9 cellular contexts compared by ENCODE assay signal in genomic region chr1:6599141-6599975, GRCh38. TPM values are rescaled to one million over a fixed set of nuclear protein-coding genes. Genes with fewer than 3 reads are reported as not detected.
DNase-seq lines count a peak whose midpoint lies in the region; ATAC-seq, FAIRE-seq and TF ChIP-seq lines count a peak whose summit lies in the region.
"Had no signal": no experiment of that assay in that cellular context is flagged by ENCODE, and none has a peak within 500 bp of the region (broad histone marks: within the 10 kb centered on the region; RNA-seq: fewer than 3 reads in every experiment).

No MANE protein-coding gene starts in this region.

- TF ChIP-seq RAD21 in GM12878 (IDR thresholded peaks at IDR 0.05; ENCODE audit: insufficient read depth, low read depth, low read length), result no peak

- no peak overlapping the region for H3K27ac ChIP-seq in SU-DHL-6 (ENCODE audit: low read depth, low read length)
- peak overlapping the region; percentile 50 for H3K27ac ChIP-seq in GM12878 (ENCODE audit: control insufficient read depth, insufficient read depth)
- peak overlapping the region in 1 of 2 donors; percentile 52 for H3K27ac ChIP-seq in mucosa of rectum (ENCODE audit: low read depth in 2 of 2, low read length in 2 of 2)
- H3K27ac ChIP-seq in suprapubic skin, result peak overlapping the region; percentile 99

- TF ChIP-seq POLR2A in GM12878 (IDR thresholded peaks at IDR 0.05; ENCODE audit: low read depth, low read length) (no peak; the same call in 1 of the 2 replicates), suprapubic skin (IDR thresholded peaks at IDR 0.05) (no peak)

- H4K20me1 ChIP-seq in SU-DHL-6 (ENCODE audit: low read depth, low read length) (no peaks in the 10 kb centered on the region), GM12878 (ENCODE audit: control insufficient read depth, insufficient read depth) (no peaks in the 10 kb centered on the region)

- WGBS in GM12878 (ENCODE audit: insufficient coverage, insufficient replicate concordance, low lambda C conversion rate, missing lambda C conversion rate), result 39% methylated on average over 31 of the region's 31 CpGs
- WGBS in suprapubic skin, result 46% methylated on average over 20 of the region's 31 CpGs

- SMC1A ChIA-PET in GM12878 (lab: Charles Lee; ENCODE audit: uncharacterized antibody, unreplicated experiment), result interaction anchor here (0.8 to 2.1 kb wide), 5 partner anchors 13 to 37 kb away, joined by 3 to 16 read pairs (median 4); no protein-coding TSS in a partner anchor

- TF ChIP-seq EP300 in GM12878 (IDR thresholded peaks at IDR 0.05; ENCODE audit: borderline replicate concordance in 1 of 2, control insufficient read depth in 1 of 2, low read depth in 2 of 2, low read length in 2 of 2), result no peak
- no peak for TF ChIP-seq EP300 in suprapubic skin (IDR thresholded peaks at IDR 0.05)

- H3K27me3 ChIP-seq in SU-DHL-6 (ENCODE audit: low read length) (no peaks in the 10 kb centered on the region), GM12878 (replicated peaks in 1 of 2; ENCODE audit: control insufficient read depth in 2 of 2, insufficient read depth in 2 of 2, low read length in 1 of 2) (no peaks in the 10 kb centered on the region), mucosa of rectum (ENCODE audit: control insufficient read depth in 2 of 2, insufficient read depth in 2 of 2, low read length in 2 of 2) (no peaks in the 10 kb centered on the region), suprapubic skin (no peaks in the 10 kb centered on the region)

- POLR2A ChIA-PET in GM12878 (lab: Charles Lee), result interaction anchor here (4.0 kb wide), 1 partner anchor 18 kb away, joined by 22 read pairs; the partner anchor contains the start of gene ZBTB48

- H3F3A ChIP-seq in SU-DHL-6 (ENCODE audit: insufficient read depth), result peaks cover 10% of the 10 kb centered on the region; the same call in 1 of the 2 replicates

- RAD21 ChIA-PET in GM12878 (lab: Charles Lee; ENCODE audit: unreplicated experiment), result interaction anchor here (1.3 to 3.9 kb wide), 3 partner anchors 18 to 35 kb away, joined by 3 to 38 read pairs (median 3); partner anchors contain the start of gene ZBTB48

- intact Hi-C loops in GM12878 (cut with micrococcal nuclease; ENCODE audit: unreplicated experiment), result no loop called here

- BruUV-seq in GM12878 (replicated peaks; lab: Mats Ljungman, UMichigan), result no TSS peak

- no peak overlapping the region for H2AFZ ChIP-seq in SU-DHL-6 (ENCODE audit: low read depth, low read length, severe bottlenecking)
- H2AFZ ChIP-seq in GM12878 (ENCODE audit: control insufficient read depth, low read depth, low read length), result peak overlapping the region; percentile 13

- no peak for TF ChIP-seq CTCF in SU-DHL-6 (IDR thresholded peaks at IDR 0.05; ENCODE audit: insufficient read depth, low read length, poor library complexity, severe bottlenecking)
- no peak for TF ChIP-seq CTCF in GM12878 (IDR thresholded peaks at IDR 0.05 in 2 of 3, conservative IDR thresholded peaks at IDR 0.05 in 1 of 3; ENCODE audit: control insufficient read depth in 2 of 3, extremely low read depth in 1 of 3, insufficient read depth in 1 of 3, low read depth in 3 of 3, low read length in 3 of 3)
- TF ChIP-seq CTCF in suprapubic skin (IDR thresholded peaks at IDR 0.05), result peak in 1 of 2 donors; percentile 13

- H3K9ac ChIP-seq in SU-DHL-6 (ENCODE audit: low read length) (no peak overlapping the region; the same call in 1 of the 2 replicates), GM12878 (ENCODE audit: control insufficient read depth, insufficient read depth, low read length) (peak overlapping the region; percentile 69), mucosa of rectum (ENCODE audit: low read depth in 1 of 2, low read length in 2 of 2) (peak overlapping the region in 1 of 2 donors; percentile 34)

- H3K9me3 ChIP-seq in SU-DHL-6 (ENCODE audit: insufficient read depth, low read length) (no peaks in the 10 kb centered on the region), GM12878 (replicated peaks; ENCODE audit: control insufficient read depth, insufficient read depth, low read length) (no peaks in the 10 kb centered on the region), mucosa of rectum (ENCODE audit: control insufficient read depth in 2 of 2, low read length in 2 of 2) (no peaks in the 10 kb centered on the region), suprapubic skin (no peaks in the 10 kb centered on the region)

- H3K36me3 ChIP-seq in SU-DHL-6 (ENCODE audit: low read length) (no peaks in the 10 kb centered on the region), GM12878 (ENCODE audit: control insufficient read depth in 2 of 2, insufficient read depth in 2 of 2, low read length in 1 of 2) (peaks cover 7 to 11% of the 10 kb centered on the region in 2 experiments), mucosa of rectum (ENCODE audit: control insufficient read depth in 2 of 2, insufficient read depth in 2 of 2, low read length in 2 of 2) (peaks cover 28 to 35% of the 10 kb centered on the region in 2 donors), suprapubic skin (peaks cover 46% of the 10 kb centered on the region)

- H3K9me2 ChIP-seq in SU-DHL-6 (replicated peaks; ENCODE audit: insufficient read depth, low read length), result no peaks in the 10 kb centered on the region

- ATAC-seq in GM12878, result 0 out of 3 replicates have a peak, but pooled peaks have one; percentile 6
- ATAC-seq in GM19395 (IDR thresholded peaks at IDR 0.05; ENCODE audit: unreplicated experiment), result no peak
- ATAC-seq in GM21381 (IDR thresholded peaks at IDR 0.05; ENCODE audit: unreplicated experiment), result no peak

- H3K79me2 ChIP-seq in SU-DHL-6 (ENCODE audit: insufficient read depth, low read length) (no peaks in the 10 kb centered on the region), GM12878 (ENCODE audit: control insufficient read depth, insufficient read depth, low read length) (peaks cover 36% of the 10 kb centered on the region)

- CTCF ChIA-PET in GM12878 (lab: Yijun Ruan, JAX), result interaction anchor here (1.0 to 5.4 kb wide), 4 partner anchors 13 to 109 kb away, joined by 4 to 39 read pairs (median 10); partner anchors contain the start of genes NOL9, TAS1R1 and ZBTB48

- peaks cover 13% of the 10 kb centered on the region for H3K4me1 ChIP-seq in GM12878 (ENCODE audit: control insufficient read depth, insufficient read depth, low read length)
- peaks cover 29 to 34% of the 10 kb centered on the region in 2 donors for H3K4me1 ChIP-seq in mucosa of rectum (ENCODE audit: control insufficient read depth in 2 of 2, insufficient read depth in 2 of 2, low read length in 2 of 2)
- peaks cover 58% of the 10 kb centered on the region for H3K4me1 ChIP-seq in suprapubic skin

- peak overlapping the region; percentile 80 for H3K4me2 ChIP-seq in SU-DHL-6 (ENCODE audit: low read depth, low read length, poor library complexity, severe bottlenecking)
- H3K4me2 ChIP-seq in GM12878 (ENCODE audit: control insufficient read depth, insufficient read depth), result peak overlapping the region; percentile 100

- DNase-seq in COLO668 (lab: John Stamatoyannopoulos, UW; ENCODE audit: unreplicated experiment), result peak; percentile 74
- DNase-seq in GM12878 (ENCODE audit: low read depth, low spot score), result no peak
- no peak for DNase-seq in suprapubic skin (ENCODE audit: low spot score in 2 of 2)
- DNase-seq in ureter (ENCODE audit: low spot score), result no peak

- FAIRE-seq in GM12878 (lab: Jason Lieb, UNC), result no peak

- no peak overlapping the region for H3K4me3 ChIP-seq in SU-DHL-6 (ENCODE audit: insufficient read depth, low read length, poor library complexity, severe bottlenecking)
- peak overlapping the region; percentile 67 for H3K4me3 ChIP-seq in GM12878
- peak overlapping the region; percentile 38 to 58 for H3K4me3 ChIP-seq in mucosa of rectum (ENCODE audit: low read length in 2 of 2)
- peak overlapping the region; percentile 98 for H3K4me3 ChIP-seq in suprapubic skin

- in situ Hi-C loops in GM12878 (cut with MboI), result no loop called here

RNA-seq across cellular contexts. Expression of gene KLHL21, which starts 3.3 kb away (rescaled TPM):
- 16.3 and 18.5 TPM in 2 replicates for total RNA-seq in GM12878 (2013; cell fraction: nucleolus; rRNA removed)
- total RNA-seq in GM12878 (2014; rRNA removed), result 7.9 and 10.1 TPM in 2 replicates
- total RNA-seq in GM12878 (2014; rRNA removed; fragmentation: Illumina TruSeq; extraction: Trizol), result 3.5 and 3.9 TPM in 2 replicates
- total RNA-seq in GM12878 (2021), result 11.0 and 12.2 TPM in 2 replicates
- polyA plus RNA-seq in GM12878 (2011; ENCODE audit: low read depth), result 4.6 TPM
- polyA plus RNA-seq in GM12878 (2011; rRNA removed), result 1.9 and 2.5 TPM in 2 replicates
- polyA plus RNA-seq in GM12878 (2011; cell fraction: cytosol; rRNA removed), result 4.4 and 4.5 TPM in 2 replicates
- 9.7 and 11.7 TPM in 2 replicates for polyA plus RNA-seq in GM12878 (2011; cell fraction: nucleus; rRNA removed)
- 10.8 and 15.1 TPM in 2 replicates for polyA plus RNA-seq in GM12878 (2012)
- 1.5 and 4.2 TPM in 2 replicates for polyA plus RNA-seq in GM12878 (2014; fragmentation: Illumina TruSeq; extraction: Trizol)
- polyA plus RNA-seq in GM12878 (2014; fragmentation: Nextera tagmentation; extraction: Ambion mirVana), result 1 to 10 TPM in 1 of 2 experiments, under 1 TPM in 1; 0.76 to 1.2 TPM
- 6.3 and 7.3 TPM in 2 replicates for polyA plus RNA-seq in GM12878 (2014; rRNA removed)
- 1 to 10 TPM; 7.7 to 9.2 TPM for polyA plus RNA-seq in GM12878 (2016; fragmentation: Nextera tagmentation; extraction: Ambion mirVana)
- 6.1 and 12.7 TPM in 2 replicates for polyA minus RNA-seq in GM12878 (2011; rRNA and poly(A)+ RNA removed)
- 5.2 and 9.1 TPM in 2 replicates for polyA minus RNA-seq in GM12878 (2011; cell fraction: cytosol; rRNA and poly(A)+ RNA removed)
- 5.9 and 8.9 TPM in 2 replicates for polyA minus RNA-seq in GM12878 (2011; cell fraction: nucleus; rRNA and poly(A)+ RNA removed)
- total RNA-seq in suprapubic skin, result 100 to 1,000 TPM; 105 to 125 (median 118) TPM
- total RNA-seq in ureter, result 25.8 TPM

RNA-seq across cellular contexts. Expression of gene PHF13, which starts 14.2 kb away (rescaled TPM):
- 8.1 and 8.4 TPM in 2 replicates for total RNA-seq in GM12878 (2013; cell fraction: nucleolus; rRNA removed)
- total RNA-seq in GM12878 (2014; rRNA removed) (5.1 and 5.7 TPM in 2 replicates), GM12878 (2014; rRNA removed; fragmentation: Illumina TruSeq; extraction: Trizol) (4.4 and 4.6 TPM in 2 replicates), GM12878 (2021) (15.4 and 15.6 TPM in 2 replicates), suprapubic skin (10 to 100 TPM; 12.6 to 21.7 (median 17.0) TPM), ureter (10.9 TPM)
- polyA plus RNA-seq in GM12878 (2011; ENCODE audit: low read depth), result 9.0 TPM
- polyA plus RNA-seq in GM12878 (2011; rRNA removed) (4.9 and 5.1 TPM in 2 replicates), GM12878 (2014; fragmentation: Illumina TruSeq; extraction: Trizol) (6.1 and 8.2 TPM in 2 replicates), GM12878 (2014; fragmentation: Nextera tagmentation; extraction: Ambion mirVana) (1 to 10 TPM in 1 of 2 experiments, under 1 TPM in 1; 0.87 to 1.9 TPM), GM12878 (2014; rRNA removed) (6.4 and 8.2 TPM in 2 replicates), GM12878 (2016; fragmentation: Nextera tagmentation; extraction: Ambion mirVana) (1 to 10 TPM; 4.8 to 5.2 TPM)
- polyA plus RNA-seq in GM12878 (2011; cell fraction: cytosol; rRNA removed), result 4.1 and 5.2 TPM in 2 replicates
- 13.9 and 15.6 TPM in 2 replicates for polyA plus RNA-seq in GM12878 (2011; cell fraction: nucleus; rRNA removed)
- 14.2 and 16.0 TPM in 2 replicates for polyA plus RNA-seq in GM12878 (2012)
- 4.2 and 6.0 TPM in 2 replicates for polyA minus RNA-seq in GM12878 (2011; rRNA and poly(A)+ RNA removed)
- polyA minus RNA-seq in GM12878 (2011; cell fraction: cytosol; rRNA and poly(A)+ RNA removed), result 3.0 and 3.1 TPM in 2 replicates
- polyA minus RNA-seq in GM12878 (2011; cell fraction: nucleus; rRNA and poly(A)+ RNA removed), result 1.7 and 3.3 TPM in 2 replicates

RNA-seq across cellular contexts. Expression of gene ZBTB48, which starts 19.6 kb away (rescaled TPM):
- total RNA-seq in GM12878 (2013; cell fraction: nucleolus; rRNA removed), result 40.4 and 45.4 TPM in 2 replicates
- total RNA-seq in GM12878 (2014; rRNA removed) (13.6 and 16.3 TPM in 2 replicates), GM12878 (2014; rRNA removed; fragmentation: Illumina TruSeq; extraction: Trizol) (14.5 and 18.8 TPM in 2 replicates), GM12878 (2021) (23.6 and 27.8 TPM in 2 replicates), suprapubic skin (10 to 100 TPM; 17.8 to 26.7 (median 21.6) TPM), ureter (50.4 TPM)
- 8.7 TPM for polyA plus RNA-seq in GM12878 (2011; ENCODE audit: low read depth)
- polyA plus RNA-seq in GM12878 (2011; rRNA removed) (10.8 and 17.2 TPM in 2 replicates), GM12878 (2014; fragmentation: Illumina TruSeq; extraction: Trizol) (7.6 and 9.9 TPM in 2 replicates), GM12878 (2014; fragmentation: Nextera tagmentation; extraction: Ambion mirVana) (1 to 10 TPM in 1 of 2 experiments, under 1 TPM in 1; 1.00 to 3.3 TPM), GM12878 (2014; rRNA removed) (25.3 and 26.3 TPM in 2 replicates), GM12878 (2016; fragmentation: Nextera tagmentation; extraction: Ambion mirVana) (10 to 100 TPM; 16.3 to 18.7 TPM)
- 19.4 and 33.6 TPM in 2 replicates for polyA plus RNA-seq in GM12878 (2011; cell fraction: cytosol; rRNA removed)
- polyA plus RNA-seq in GM12878 (2011; cell fraction: nucleus; rRNA removed), result 68.9 and 75.7 TPM in 2 replicates
- polyA plus RNA-seq in GM12878 (2012), result 21.0 and 24.5 TPM in 2 replicates
- polyA minus RNA-seq in GM12878 (2011; rRNA and poly(A)+ RNA removed), result 11.6 and 23.8 TPM in 2 replicates
- polyA minus RNA-seq in GM12878 (2011; cell fraction: cytosol; rRNA and poly(A)+ RNA removed), result 8.4 and 10.8 TPM in 2 replicates
- polyA minus RNA-seq in GM12878 (2011; cell fraction: nucleus; rRNA and poly(A)+ RNA removed), result 20.1 and 31.1 TPM in 2 replicates

RNA-seq across cellular contexts. Expression of gene THAP3, which starts 25.3 kb away (rescaled TPM):
- total RNA-seq in GM12878 (2013; cell fraction: nucleolus; rRNA removed), result 27.0 and 29.5 TPM in 2 replicates
- total RNA-seq in GM12878 (2014; rRNA removed) (19.5 and 21.5 TPM in 2 replicates), GM12878 (2014; rRNA removed; fragmentation: Illumina TruSeq; extraction: Trizol) (9.7 TPM in 2 replicates), GM12878 (2021) (12.0 TPM in 2 replicates), suprapubic skin (10 to 100 TPM; 13.2 to 31.8 (median 24.8) TPM), ureter (11.7 TPM)
- polyA plus RNA-seq in GM12878 (2011; ENCODE audit: low read depth), result 5.1 TPM
- polyA plus RNA-seq in GM12878 (2011; rRNA removed) (6.6 and 11.8 TPM in 2 replicates), GM12878 (2014; fragmentation: Illumina TruSeq; extraction: Trizol) (0.54 and 8.3 TPM in 2 replicates), GM12878 (2014; fragmentation: Nextera tagmentation; extraction: Ambion mirVana) (1 to 10 TPM; 1.5 to 2.8 TPM), GM12878 (2014; rRNA removed) (16.3 and 16.5 TPM in 2 replicates), GM12878 (2016; fragmentation: Nextera tagmentation; extraction: Ambion mirVana) (10 to 100 TPM; 16.8 to 17.3 TPM)
- polyA plus RNA-seq in GM12878 (2011; cell fraction: cytosol; rRNA removed), result 14.6 and 21.4 TPM in 2 replicates
- 30.1 and 32.8 TPM in 2 replicates for polyA plus RNA-seq in GM12878 (2011; cell fraction: nucleus; rRNA removed)
- 10.8 and 16.6 TPM in 2 replicates for polyA plus RNA-seq in GM12878 (2012)
- polyA minus RNA-seq in GM12878 (2011; rRNA and poly(A)+ RNA removed), result 10.4 and 27.9 TPM in 2 replicates
- 6.7 and 8.2 TPM in 2 replicates for polyA minus RNA-seq in GM12878 (2011; cell fraction: cytosol; rRNA and poly(A)+ RNA removed)
- 14.0 and 26.0 TPM in 2 replicates for polyA minus RNA-seq in GM12878 (2011; cell fraction: nucleus; rRNA and poly(A)+ RNA removed)

RNA-seq across cellular contexts. Expression of gene TAS1R1, which starts 44.3 kb away (rescaled TPM):
- total RNA-seq in GM12878 (2013; cell fraction: nucleolus; rRNA removed), result not detected in 2 replicates
- total RNA-seq in GM12878 (2014; rRNA removed) (not detected in 2 replicates), GM12878 (2014; rRNA removed; fragmentation: Illumina TruSeq; extraction: Trizol) (not detected in 2 replicates), GM12878 (2021) (0.11 TPM in 1 of 2 replicates, not detected in the other), suprapubic skin (under 1 TPM in 2 of 4 donors, not detected in 2; 0.40 to 0.45 TPM), ureter (not detected)
- polyA plus RNA-seq in GM12878 (2011; ENCODE audit: low read depth), result not detected
- polyA plus RNA-seq in GM12878 (2011; rRNA removed) (not detected in 2 replicates), GM12878 (2014; fragmentation: Illumina TruSeq; extraction: Trizol) (0.03 TPM in 1 of 2 replicates, not detected in the other), GM12878 (2014; fragmentation: Nextera tagmentation; extraction: Ambion mirVana) (under 1 TPM in 1 of 2 experiments, not detected in 1; 0.04 TPM), GM12878 (2014; rRNA removed) (0.06 and 0.10 TPM in 2 replicates), GM12878 (2016; fragmentation: Nextera tagmentation; extraction: Ambion mirVana) (not detected)
- polyA plus RNA-seq in GM12878 (2011; cell fraction: cytosol; rRNA removed), result 0.03 TPM in 1 of 2 replicates, not detected in the other
- 0.04 TPM in 1 of 2 replicates, not detected in the other for polyA plus RNA-seq in GM12878 (2011; cell fraction: nucleus; rRNA removed)
- 0.14 and 0.38 TPM in 2 replicates for polyA plus RNA-seq in GM12878 (2012)
- polyA minus RNA-seq in GM12878 (2011; rRNA and poly(A)+ RNA removed), result not detected in 2 replicates
- polyA minus RNA-seq in GM12878 (2011; cell fraction: cytosol; rRNA and poly(A)+ RNA removed), result not detected in 2 replicates
- not detected in 2 replicates for polyA minus RNA-seq in GM12878 (2011; cell fraction: nucleus; rRNA and poly(A)+ RNA removed)
- total RNA-seq: glomerular endothelial cell had no signal
